8 cellular contexts compared by ENCODE assay signal in genomic region chr9:113409883-113410206, GRCh38. TPM values are rescaled to one million over a fixed set of nuclear protein-coding genes. Genes with fewer than 3 reads are reported as not detected.
DNase-seq lines count a peak whose midpoint lies in the region; ATAC-seq and TF ChIP-seq lines count a peak whose summit lies in the region.

No MANE protein-coding gene starts in this region.

- H3K36me3 Mint-ChIP-seq in activated CD4-positive, alpha-beta T cell treated with anti-CD3 and anti-CD28 coated beads, Interleukin-2, amount 10 ng/mL, durations not matched to agents 7 days and 5 days (ENCODE audit: low read depth): peaks cover 31% of the 10 kb centered on the region

- H3K4me3 ChIP-seq in OCI-LY7 (ENCODE audit: low read depth, low read length, poor library complexity, severe bottlenecking) (peak overlapping the region; percentile 88), trophoblast cell (ENCODE audit: low read depth, low read length) (peak overlapping the region; percentile 86)

- peak overlapping the region; percentile 92 for H4K8ac ChIP-seq in trophoblast cell (ENCODE audit: low read depth, low read length)

- H3K27ac Mint-ChIP-seq in activated CD4-positive, alpha-beta T cell treated with anti-CD3 and anti-CD28 coated beads, Interleukin-2, amount 10 ng/mL, durations not matched to agents 7 days and 5 days: peak overlapping the region; percentile 98

- H3K79me2 ChIP-seq in OCI-LY7 (ENCODE audit: insufficient read depth, low read depth, low read length) (peaks cover 31% of the 10 kb centered on the region), trophoblast cell (ENCODE audit: control insufficient read depth, insufficient read depth, low read length, poor library complexity) (peaks cover 10% of the 10 kb centered on the region)

- POLR2A ChIA-PET in activated CD4-positive, alpha-beta T cell treated with anti-CD3 and anti-CD28 coated beads, Interleukin-2, amount 10 ng/mL, durations not matched to agents 7 days and 5 days (lab: Charles Lee): interaction anchor here (0.6 to 1.6 kb wide), 4 partner anchors 8 to 69 kb away, joined by 3 to 4 read pairs (median 4); partner anchors contain the start of gene HDHD3
- POLR2A ChIA-PET in OCI-LY7 (lab: Charles Lee): interaction anchor here (0.6 to 2.6 kb wide), 11 partner anchors 9 to 990 kb away, joined by 3 to 14 read pairs (median 3); partner anchors contain the start of genes ALAD, BSPRY and CDC26

- no peaks in the 10 kb centered on the region for H3K9me3 Mint-ChIP-seq in activated CD4-positive, alpha-beta T cell treated with anti-CD3 and anti-CD28 coated beads, Interleukin-2, amount 10 ng/mL, durations not matched to agents 7 days and 5 days

- peak overlapping the region; percentile 97 for H4K91ac ChIP-seq in trophoblast cell (ENCODE audit: low read depth, low read length)

- no peaks in the 10 kb centered on the region for H3K27me3 Mint-ChIP-seq in activated CD4-positive, alpha-beta T cell treated with anti-CD3 and anti-CD28 coated beads, Interleukin-2, amount 10 ng/mL, durations not matched to agents 7 days and 5 days

- H2AFZ ChIP-seq in OCI-LY7 (ENCODE audit: low read length) (peak overlapping the region; percentile 88; the same call in 1 of the 2 replicates), trophoblast cell (ENCODE audit: insufficient read depth, low read length, poor library complexity) (peak overlapping the region; percentile 53)

- BruUV-seq in OCI-LY7 (replicated peaks; lab: Mats Ljungman, UMichigan): no TSS peak

- no peaks in the 10 kb centered on the region for H3K9me3 ChIP-seq in OCI-LY7 (ENCODE audit: low read length)
- H3K9me3 ChIP-seq in trophoblast cell (ENCODE audit: insufficient read depth, low read depth, low read length): no peaks in the 10 kb centered on the region

- peak overlapping the region; percentile 62 for H4K12ac ChIP-seq in trophoblast cell (ENCODE audit: low read depth, low read length)

- H3K27ac ChIP-seq in OCI-LY7 (ENCODE audit: low read depth, low read length, poor library complexity, severe bottlenecking): peak overlapping the region; percentile 97
- H3K27ac ChIP-seq in epithelial cell of prostate: peak overlapping the region; percentile 94
- peak overlapping the region; percentile 59 for H3K27ac ChIP-seq in trophoblast cell (ENCODE audit: low read depth, low read length)

- no peaks in the 10 kb centered on the region for H3K27me3 ChIP-seq in trophoblast cell (ENCODE audit: insufficient read depth, low read length)

- peak overlapping the region; percentile 85 for H3K18ac ChIP-seq in trophoblast cell (ENCODE audit: low read length)

- CTCF ChIA-PET in activated CD4-positive, alpha-beta T cell treated with anti-CD3 and anti-CD28 coated beads, Interleukin-2, amount 10 ng/mL, durations not matched to agents 7 days and 5 days (lab: Charles Lee): interaction anchor here (0.7 to 3.2 kb wide), 15 partner anchors 9 to 1191 kb away, joined by 3 to 25 read pairs (median 4); partner anchors contain the start of genes ALAD, CDC26 and PRPF4
- CTCF ChIA-PET in OCI-LY7 (lab: Charles Lee; ENCODE audit: unreplicated experiment): interaction anchor here (0.6 to 0.8 kb wide), 2 partner anchors 102 to 140 kb away, joined by 3 read pairs; no protein-coding TSS in a partner anchor

- peak overlapping the region; percentile 28 for H2BK5ac ChIP-seq in trophoblast cell (ENCODE audit: low read depth, low read length, poor library complexity)

- intact Hi-C loops in OCI-LY7 (cut with micrococcal nuclease; ENCODE audit: unreplicated experiment): loop anchor here (1.0 to 10.0 kb wide), 6 partner anchors 33 to 965 kb away; partner anchors contain the start of genes CDC26, FKBP15, HDHD3 and PRPF4

- WGBS in trophoblast cell (ENCODE audit: extremely low coverage, insufficient coverage, insufficient read length): no CpG with 5 or more reads among the region's 20 CpGs

- H3K9me2 ChIP-seq in OCI-LY7 (ENCODE audit: insufficient read depth, low read length): no peaks in the 10 kb centered on the region

- H3K9ac ChIP-seq in trophoblast cell (ENCODE audit: low read length): peak overlapping the region; percentile 90

- H3K14ac ChIP-seq in trophoblast cell (ENCODE audit: low read length): peak overlapping the region; percentile 49

- no peak overlapping the region for H3K23ac ChIP-seq in trophoblast cell (ENCODE audit: low read length)

- no peak overlapping the region for H2BK12ac ChIP-seq in trophoblast cell (ENCODE audit: low read length)

- H3K4me1 Mint-ChIP-seq in activated CD4-positive, alpha-beta T cell treated with anti-CD3 and anti-CD28 coated beads, Interleukin-2, amount 10 ng/mL, durations not matched to agents 7 days and 5 days: peaks cover 39% of the 10 kb centered on the region

- H3K36me3 ChIP-seq in OCI-LY7 (ENCODE audit: insufficient read depth, low read length) (peaks cover 35% of the 10 kb centered on the region), trophoblast cell (ENCODE audit: control insufficient read depth in 1 of 2, insufficient read depth in 2 of 2, low read length in 2 of 2) (peaks cover 4 to 18% of the 10 kb centered on the region in 2 experiments)

- 0 out of 2 replicates have a peak, but pooled peaks have one; percentile 26 for TF ChIP-seq CTCF in OCI-LY7 (conservative IDR thresholded peaks at IDR 0.05; ENCODE audit: low read length)

- peak overlapping the region; percentile 87 for H3K4me3 Mint-ChIP-seq in activated CD4-positive, alpha-beta T cell treated with anti-CD3 and anti-CD28 coated beads, Interleukin-2, amount 10 ng/mL, durations not matched to agents 7 days and 5 days

- peak overlapping the region; percentile 6 for H2AK5ac ChIP-seq in trophoblast cell (ENCODE audit: low read length)

- peaks cover 6% of the 10 kb centered on the region for H3K79me1 ChIP-seq in trophoblast cell (ENCODE audit: low read length)

- H3K4ac ChIP-seq in trophoblast cell (ENCODE audit: low read depth, low read length): peak overlapping the region; percentile 67

- peaks cover 43% of the 10 kb centered on the region for H3K4me1 ChIP-seq in OCI-LY7 (ENCODE audit: insufficient read depth, low read length, poor library complexity, severe bottlenecking)
- peaks cover 3 to 4% of the 10 kb centered on the region in 2 experiments for H3K4me1 ChIP-seq in trophoblast cell (ENCODE audit: control insufficient read depth in 1 of 2, insufficient read depth in 2 of 2, low read length in 2 of 2)

- peak overlapping the region; percentile 95 for H2BK120ac ChIP-seq in trophoblast cell (ENCODE audit: insufficient read depth, low read length, poor library complexity)

- H4K20me1 ChIP-seq in OCI-LY7 (ENCODE audit: insufficient read depth, low read length): no peaks in the 10 kb centered on the region; the same call in 1 of the 2 replicates

- no peak for ATAC-seq in HG02571 (IDR thresholded peaks at IDR 0.05; ENCODE audit: unreplicated experiment)

- peak overlapping the region; percentile 89 for H3K4me2 ChIP-seq in OCI-LY7 (ENCODE audit: low read length)
- peak overlapping the region; percentile 98 for H3K4me2 ChIP-seq in trophoblast cell (ENCODE audit: low read length)

- no peak for DNase-seq in activated CD4-positive, alpha-beta T cell treated with anti-CD3 and anti-CD28 coated beads, Interleukin-2, amount 10 ng/mL, durations not matched to agents 7 days and 5 days
- no peak for DNase-seq in activated CD4-positive, alpha-beta T cell treated with anti-CD3 and anti-CD28 coated beads, Interleukin-2, amount 50 U/mL, for 48 hours
- no peak for DNase-seq in OCI-LY7 (ENCODE audit: low spot score)
- no peak for DNase-seq in epithelial cell of prostate (ENCODE audit: low read depth, low spot score)
- DNase-seq in trophoblast cell: no peak
- DNase-seq in GOT3 (lab: John Stamatoyannopoulos, UW): no peak
- no peak for DNase-seq in stimulated activated CD4-positive, alpha-beta T cell treated with anti-CD3 and anti-CD28 coated beads, Interleukin-2, amount 100 ng/mL, for 48 hours

RNA-seq across cellular contexts. Expression of gene POLE3, which starts 0.6 kb away (rescaled TPM):
- 10 to 100 TPM; 66.6 to 73.1 TPM for total RNA-seq in activated CD4-positive, alpha-beta T cell treated with anti-CD3 and anti-CD28 coated beads, Interleukin-2, amount 10 ng/mL, durations not matched to agents 7 days and 5 days
- total RNA-seq in OCI-LY7 (2014; rRNA removed; shearing (Covaris generic)): 108 and 132 TPM in 2 replicates
- 118 and 130 TPM in 2 replicates for total RNA-seq in OCI-LY7 (2022)
- 36.7 and 38.0 TPM in 2 replicates for polyA plus RNA-seq in trophoblast cell (2013)

RNA-seq across cellular contexts. Expression of gene C9orf43, which starts 0.7 kb away (rescaled TPM):
- under 1 TPM; 0.37 to 0.54 TPM for total RNA-seq in activated CD4-positive, alpha-beta T cell treated with anti-CD3 and anti-CD28 coated beads, Interleukin-2, amount 10 ng/mL, durations not matched to agents 7 days and 5 days
- 1.8 and 3.0 TPM in 2 replicates for total RNA-seq in OCI-LY7 (2014; rRNA removed; shearing (Covaris generic))
- 1.8 and 2.9 TPM in 2 replicates for total RNA-seq in OCI-LY7 (2022)
- 0.36 and 0.41 TPM in 2 replicates for polyA plus RNA-seq in trophoblast cell (2013)

RNA-seq across cellular contexts. Expression of gene ALAD, which starts 8.8 kb away (rescaled TPM):
- total RNA-seq in activated CD4-positive, alpha-beta T cell treated with anti-CD3 and anti-CD28 coated beads, Interleukin-2, amount 10 ng/mL, durations not matched to agents 7 days and 5 days: 10 to 100 TPM; 37.5 to 40.6 TPM
- 14.3 and 19.8 TPM in 2 replicates for total RNA-seq in OCI-LY7 (2014; rRNA removed; shearing (Covaris generic))
- 26.3 and 26.6 TPM in 2 replicates for total RNA-seq in OCI-LY7 (2022)
- polyA plus RNA-seq in trophoblast cell (2013): 34.6 and 36.2 TPM in 2 replicates

RNA-seq across cellular contexts. Expression of gene HDHD3, which starts 33.1 kb away (rescaled TPM):
- total RNA-seq in activated CD4-positive, alpha-beta T cell treated with anti-CD3 and anti-CD28 coated beads, Interleukin-2, amount 10 ng/mL, durations not matched to agents 7 days and 5 days: 10 to 100 TPM; 16.2 to 20.2 TPM
- 11.9 and 18.1 TPM in 2 replicates for total RNA-seq in OCI-LY7 (2014; rRNA removed; shearing (Covaris generic))
- 16.0 and 16.7 TPM in 2 replicates for total RNA-seq in OCI-LY7 (2022)
- 31.3 and 34.8 TPM in 2 replicates for polyA plus RNA-seq in trophoblast cell (2013)

RNA-seq across cellular contexts. Expression of gene RGS3, which starts 53.7 kb away (rescaled TPM):
- 10 to 100 TPM; 41.5 to 41.6 TPM for total RNA-seq in activated CD4-positive, alpha-beta T cell treated with anti-CD3 and anti-CD28 coated beads, Interleukin-2, amount 10 ng/mL, durations not matched to agents 7 days and 5 days
- total RNA-seq in OCI-LY7 (2014; rRNA removed; shearing (Covaris generic)): 11.7 and 22.8 TPM in 2 replicates
- total RNA-seq in OCI-LY7 (2022): 22.5 and 32.9 TPM in 2 replicates
- 97.8 and 100 TPM in 2 replicates for polyA plus RNA-seq in trophoblast cell (2013)
